Comparison of ENCODE assay signal across 22 cellular contexts in the genomic region with DNA sequence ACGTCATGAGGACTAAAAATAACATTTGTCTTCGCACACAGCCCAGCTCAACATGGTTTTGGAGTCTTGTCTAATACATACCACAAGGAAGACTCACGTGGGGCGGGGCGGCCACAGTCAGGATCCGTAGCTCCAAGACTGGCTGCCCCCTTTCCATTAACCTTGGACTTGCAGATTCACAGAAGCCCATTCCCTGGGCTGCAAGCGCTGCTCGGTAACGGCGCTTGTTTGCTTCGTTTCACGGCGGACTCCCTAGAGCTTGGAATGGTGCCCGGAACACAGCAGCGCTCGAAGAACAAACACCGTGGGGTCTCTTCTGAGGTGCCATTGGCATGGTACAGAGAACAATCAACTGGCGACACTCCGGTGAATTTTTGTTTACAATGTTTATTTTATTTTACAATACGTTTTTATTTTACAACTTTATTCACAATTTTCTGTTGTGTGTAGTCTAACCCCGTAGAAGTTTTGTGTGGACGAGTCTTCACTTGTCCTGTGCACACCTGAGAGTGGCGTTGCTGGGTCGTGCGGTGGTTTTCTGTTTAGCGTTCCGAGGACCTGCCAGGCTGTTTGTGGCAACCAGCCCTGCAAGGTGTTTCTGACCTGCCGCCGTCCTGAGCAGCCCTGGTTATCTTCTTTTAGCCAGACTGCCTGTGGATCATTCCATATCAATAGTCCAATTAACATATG.
A peak's percentile ranks its signal among the peaks of the same experiment; 100 is the strongest.
DNase-seq lines count a peak whose midpoint lies in the region; ATAC-seq and TF ChIP-seq lines count a peak whose summit lies in the region.
"Had no signal": no experiment of that assay in that cellular context is flagged by ENCODE, and none has a peak within 500 bp of the region (broad histone marks: within the 10 kb centered on the region; RNA-seq: fewer than 3 reads in every experiment).

No MANE protein-coding gene starts in this region.

- H3K4me3 ChIP-seq in astrocyte of the spinal cord (ENCODE audit: low read depth, low read length) (no peak overlapping the region), SJCRH30 (no peak overlapping the region)
- no peak overlapping the region for H3K4me3 ChIP-seq in CD4-positive, alpha-beta memory T cell (ENCODE audit: low read length in 2 of 2)
- H3K4me3 ChIP-seq: hepatocyte, upper lobe of left lung had no signal

- no peaks in the 10 kb centered on the region for H3K4me1 Mint-ChIP-seq in CD4-positive, alpha-beta memory T cell
- H3K4me1 Mint-ChIP-seq: stimulated activated naive CD8-positive, alpha-beta T cell treated with anti-CD3 and anti-CD28 coated beads, Interleukin-15, amount 100 ng/mL, for 72 hours had no signal

- H3K9me3 ChIP-seq in CD4-positive, alpha-beta memory T cell (ENCODE audit: control insufficient read depth in 1 of 2, low read length in 2 of 2) = no peaks in the 10 kb centered on the region
- H3K9me3 ChIP-seq in SJCRH30 (replicated peaks) = no peaks in the 10 kb centered on the region
- H3K9me3 ChIP-seq: upper lobe of left lung had no signal

- in situ Hi-C loops in astrocyte of the spinal cord (cut with HindIII; ENCODE audit: low sequenced_read_pairs) = no loop called here

- H3K4me1 ChIP-seq in CD4-positive, alpha-beta memory T cell (ENCODE audit: insufficient read depth, low read length) = no peaks in the 10 kb centered on the region
- no peaks in the 10 kb centered on the region for H3K4me1 ChIP-seq in SJCRH30
- H3K4me1 ChIP-seq: parathyroid adenoma, upper lobe of left lung had no signal

- H3K4me3 Mint-ChIP-seq in CD4-positive, alpha-beta memory T cell = no peak overlapping the region
- H3K4me3 Mint-ChIP-seq: activated naive CD8-positive, alpha-beta T cell; brain; CD8-positive, alpha-beta T cell; stimulated activated naive CD8-positive, alpha-beta T cell treated with anti-CD3 and anti-CD28 coated beads, Interleukin-15, amount 100 ng/mL, for 72 hours had no signal

- CTCF ChIA-PET in CD4-positive, alpha-beta memory T cell (lab: Charles Lee; ENCODE audit: partially characterized antibody) = no interaction called here

- intact Hi-C loops in CD4-positive, alpha-beta memory T cell (cut with micrococcal nuclease) = no loop called here

- no peak overlapping the region for H3K27ac ChIP-seq in CD4-positive, alpha-beta memory T cell (ENCODE audit: low read depth, low read length)
- no peak overlapping the region for H3K27ac ChIP-seq in SJCRH30
- H3K27ac ChIP-seq: hepatocyte, parathyroid adenoma, upper lobe of left lung had no signal

- H3K27me3 Mint-ChIP-seq in CD4-positive, alpha-beta memory T cell = peaks cover 1 to 10% of the 10 kb centered on the region in 2 donors

- no peak overlapping the region for H3K27ac Mint-ChIP-seq in CD4-positive, alpha-beta memory T cell
- H3K27ac Mint-ChIP-seq: activated naive CD8-positive, alpha-beta T cell; brain; CD8-positive, alpha-beta T cell; stimulated activated naive CD8-positive, alpha-beta T cell treated with anti-CD3 and anti-CD28 coated beads, Interleukin-15, amount 100 ng/mL, for 72 hours had no signal

- H3K9me3 Mint-ChIP-seq in CD4-positive, alpha-beta memory T cell = peaks cover 0 to 3% (median 0%) of the 10 kb centered on the region in 8 donors
- H3K9me3 Mint-ChIP-seq: brain; CD8-positive, alpha-beta T cell; stimulated activated naive CD8-positive, alpha-beta T cell treated with anti-CD3 and anti-CD28 coated beads, Interleukin-15, amount 100 ng/mL, for 72 hours had no signal

- ATAC-seq in HG03469 (IDR thresholded peaks at IDR 0.05; ENCODE audit: unreplicated experiment) = no peak
- ATAC-seq: activated CD4-positive, CD25-positive, alpha-beta regulatory T cell treated with anti-CD3 and anti-CD28 coated beads, Interleukin-2, amount 50 U/mL, for 24 hours; CD8-positive, alpha-beta T cell; HCT116; stimulated activated naive CD8-positive, alpha-beta T cell treated with anti-CD3 and anti-CD28 coated beads, Interleukin-15, amount 100 ng/mL, for 72 hours had no signal

- no peaks in the 10 kb centered on the region for H3K36me3 Mint-ChIP-seq in CD4-positive, alpha-beta memory T cell
- H3K36me3 Mint-ChIP-seq: activated naive CD8-positive, alpha-beta T cell; brain; CD8-positive, alpha-beta T cell had no signal

- no peak for TF ChIP-seq CTCF in astrocyte of the spinal cord (IDR thresholded peaks at IDR 0.05; ENCODE audit: low read depth, low read length)

- no peaks in the 10 kb centered on the region for H3K36me3 ChIP-seq in CD4-positive, alpha-beta memory T cell (ENCODE audit: insufficient read depth, low read length)
- H3K36me3 ChIP-seq in SJCRH30 = no peaks in the 10 kb centered on the region
- H3K36me3 ChIP-seq: upper lobe of left lung had no signal

- H3K27me3 ChIP-seq in CD4-positive, alpha-beta memory T cell (ENCODE audit: insufficient read depth, low read length) = no peaks in the 10 kb centered on the region
- H3K27me3 ChIP-seq in SJCRH30 = no peaks in the 10 kb centered on the region
- H3K27me3 ChIP-seq: hepatocyte, upper lobe of left lung had no signal

- DNase-seq in COR-L47 (lab: John Stamatoyannopoulos, UW) (peak; percentile 98), NCI-H1105 (lab: John Stamatoyannopoulos, UW) (peak; percentile 62), NCI-H510A (lab: John Stamatoyannopoulos, UW) (peak; percentile 39), astrocyte of the spinal cord (ENCODE audit: low read depth, low spot score) (peak; percentile 42), NCI-H1694 treated with DMSO at 0.1 percent for 48 hours (lab: John Stamatoyannopoulos, UW) (no peak), SJCRH30 (no peak)
- DNase-seq in CD4-positive, alpha-beta memory T cell = no peak
- DNase-seq: activated CD8-positive, alpha-beta memory T cell treated with anti-CD3 and anti-CD28 coated beads for 24 hours; CD8-positive, alpha-beta T cell; islet precursor cell; Karpas-422; NCI-H1694; Right ventricle myocardium superior; stimulated activated naive CD8-positive, alpha-beta T cell treated with anti-CD3 and anti-CD28 coated beads, Interleukin-15, amount 100 ng/mL, for 72 hours; upper lobe of left lung had no signal

- POLR2A ChIA-PET in CD4-positive, alpha-beta memory T cell (lab: Charles Lee; ENCODE audit: partially characterized antibody) = no interaction called here

Comparison
In these comparisons a context has a peak if more than half of its experiments do, and no peak if none do; other contexts are left out.
1. DNase-seq: peak in COR-L47 (single experiment), NCI-H1105 (single experiment), NCI-H510A (single experiment) and astrocyte of the spinal cord (single experiment); none in NCI-H1694 treated with DMSO at 0.1 percent for 48 hours (single experiment), CD4-positive, alpha-beta memory T cell (0 of 5) and SJCRH30 (0 of 2).